In genomic region chr11:105296386-105296785, GRCh38 we compare ENCODE assay signal across 8 cellular contexts.
"Had no signal": no experiment of that assay in that cellular context is flagged by ENCODE, and none has a peak within 500 bp of the region (broad histone marks: within the 10 kb centered on the region; RNA-seq: fewer than 3 reads in every experiment).

No MANE protein-coding gene starts in this region.

- DNase-seq: GDM1, GF-D8 had no signal

- H3K4me3 ChIP-seq: GM12878 had no signal

- FAIRE-seq: G401.6, GM12878, GM12891, GM12892, GM18507, GM19239 had no signal

- ATAC-seq: GM12878 had no signal
